ENCODE assay signal across 27 cellular contexts in the genomic region with DNA sequence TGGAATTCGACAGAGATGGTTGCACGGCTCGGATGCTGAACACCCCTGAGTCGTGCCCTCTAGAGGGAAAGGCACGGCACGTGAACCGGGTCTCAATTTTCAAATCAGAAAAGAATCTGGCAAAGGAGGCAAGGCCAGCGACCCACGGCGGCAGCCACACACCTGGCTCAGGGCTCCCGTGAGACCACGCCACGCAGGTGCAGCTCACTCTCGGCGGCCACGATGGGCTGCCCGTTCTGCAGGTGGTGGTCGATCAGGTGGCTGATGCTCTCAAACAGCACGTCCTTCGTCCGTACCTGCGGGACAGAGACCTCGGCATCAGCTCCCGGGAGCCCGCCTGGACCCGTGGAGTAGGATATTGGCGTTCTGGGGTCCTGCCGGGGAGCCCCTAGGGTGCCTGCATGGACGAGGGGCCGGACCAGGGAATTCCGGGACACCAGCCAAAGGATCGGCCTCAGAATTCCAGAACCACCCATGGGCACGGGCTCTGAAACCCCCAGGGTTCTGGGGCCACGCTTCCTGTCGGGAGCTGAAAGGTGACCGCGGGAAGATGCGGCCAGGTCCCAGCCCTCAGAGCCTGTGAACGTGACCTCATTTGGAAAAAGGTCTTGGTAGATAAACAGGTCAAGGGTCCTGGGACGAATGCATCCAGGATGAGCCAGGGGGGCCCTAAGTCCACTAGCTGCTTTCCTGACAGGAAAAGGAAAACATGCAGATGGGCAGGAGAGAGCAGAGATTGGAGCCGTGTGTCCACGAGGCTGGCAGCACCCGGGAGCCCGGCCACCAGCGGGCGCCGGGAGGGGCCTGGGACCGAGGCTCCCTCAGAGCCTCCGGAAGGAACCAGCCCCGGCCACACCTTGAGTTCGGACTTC. TPM values are rescaled to one million over a fixed set of nuclear protein-coding genes. Genes with fewer than 3 reads are reported as not detected.
A peak's percentile ranks its signal among the peaks of the same experiment; 100 is the strongest.
DNase-seq lines count a peak whose midpoint lies in the region; ATAC-seq and TF ChIP-seq lines count a peak whose summit lies in the region.
"Had no signal": no experiment of that assay in that cellular context is flagged by ENCODE, and none has a peak within 500 bp of the region (broad histone marks: within the 10 kb centered on the region; RNA-seq: fewer than 3 reads in every experiment).

No MANE protein-coding gene starts in this region.

- H3K4me1 Mint-ChIP-seq in chondrocyte (ENCODE audit: low read depth), result no peaks in the 10 kb centered on the region
- no peaks in the 10 kb centered on the region for H3K4me1 Mint-ChIP-seq in activated T-helper 17 cell treated with anti-CD3 and anti-CD28 coated beads, Interleukin-2, amount 50 U/mL, for 72 hours
- H3K4me1 Mint-ChIP-seq: IgD-negative memory B cell had no signal

- DNase-seq in chondrocyte (ENCODE audit: low spot score), result peak; percentile 88
- no peak for DNase-seq in left lobe of liver (ENCODE audit: low spot score)
- DNase-seq in retina, result peak; percentile 22
- DNase-seq in stimulated activated CD4-positive, alpha-beta T cell treated with anti-CD3 and anti-CD28 coated beads, Interleukin-4, amount 100 ng/mL, for 1 hour, result no peak
- DNase-seq in DMS53 treated with DMSO at 0.1 percent for 48 hours (lab: John Stamatoyannopoulos, UW; ENCODE audit: unreplicated experiment), result no peak
- DNase-seq: activated CD4-positive, alpha-beta T cell treated with anti-CD3 and anti-CD28 coated beads for 4 hours; C1 segment of cervical spinal cord; colonic mucosa; COR-L47; DMS79 treated with DMSO at 0.1 percent for 48 hours; effector memory CD8-positive, alpha-beta T cell; erythroblast; GDM1; GM23248; mesendoderm; NCI-H2107; NCI-H748 treated with DMSO at 0.1 percent for 48 hours; SIG-M5; stimulated activated naive CD4-positive, alpha-beta T cell; SW 1271; T-helper 9 cell had no signal

- no peak overlapping the region for H3K27ac Mint-ChIP-seq in chondrocyte (ENCODE audit: unreplicated experiment)
- H3K27ac Mint-ChIP-seq in activated T-helper 17 cell treated with anti-CD3 and anti-CD28 coated beads, Interleukin-2, amount 50 U/mL, for 72 hours, result no peak overlapping the region
- H3K27ac Mint-ChIP-seq: activated naive CD8-positive, alpha-beta T cell; effector memory CD8-positive, alpha-beta T cell; IgD-negative memory B cell had no signal

- H3K27me3 Mint-ChIP-seq in chondrocyte (ENCODE audit: low read depth), result no peaks in the 10 kb centered on the region
- H3K27me3 Mint-ChIP-seq in activated T-helper 17 cell treated with anti-CD3 and anti-CD28 coated beads, Interleukin-2, amount 50 U/mL, for 72 hours, result no peaks in the 10 kb centered on the region
- H3K27me3 Mint-ChIP-seq: activated naive CD8-positive, alpha-beta T cell; effector memory CD8-positive, alpha-beta T cell had no signal

- no peaks in the 10 kb centered on the region for H3K9me3 Mint-ChIP-seq in chondrocyte (ENCODE audit: low read depth)
- H3K9me3 Mint-ChIP-seq in activated T-helper 17 cell treated with anti-CD3 and anti-CD28 coated beads, Interleukin-2, amount 50 U/mL, for 72 hours, result no peaks in the 10 kb centered on the region
- H3K9me3 Mint-ChIP-seq: effector memory CD8-positive, alpha-beta T cell; IgD-negative memory B cell had no signal

- H3K4me3 Mint-ChIP-seq in chondrocyte (ENCODE audit: unreplicated experiment), result no peak overlapping the region
- no peak overlapping the region for H3K4me3 Mint-ChIP-seq in activated T-helper 17 cell treated with anti-CD3 and anti-CD28 coated beads, Interleukin-2, amount 50 U/mL, for 72 hours
- H3K4me3 Mint-ChIP-seq: activated naive CD8-positive, alpha-beta T cell; effector memory CD8-positive, alpha-beta T cell; IgD-negative memory B cell had no signal

- H3K36me3 Mint-ChIP-seq in chondrocyte (ENCODE audit: low read depth), result peaks cover 11% of the 10 kb centered on the region
- no peaks in the 10 kb centered on the region for H3K36me3 Mint-ChIP-seq in activated T-helper 17 cell treated with anti-CD3 and anti-CD28 coated beads, Interleukin-2, amount 50 U/mL, for 72 hours (ENCODE audit: low read depth)
- H3K36me3 Mint-ChIP-seq: activated naive CD8-positive, alpha-beta T cell; IgD-negative memory B cell had no signal

- TF ChIP-seq CTCF in chondrocyte (IDR thresholded peaks at IDR 0.05), result no peak

- ATAC-seq in esophagus mucosa (peak; percentile 24), left lobe of liver (peak; percentile 29), HG02884 (IDR thresholded peaks at IDR 0.05; ENCODE audit: unreplicated experiment) (no peak)
- no peak for ATAC-seq in activated T-helper 17 cell treated with anti-CD3 and anti-CD28 coated beads, Interleukin-2, amount 50 U/mL, for 72 hours (replicated peaks)
- ATAC-seq: effector memory CD8-positive, alpha-beta T cell had no signal

RNA-seq across cellular contexts. Expression of a gene that starts 10.1 kb away (rescaled TPM):
- total RNA-seq in chondrocyte (1.1 to 1.4 TPM (median 1.4 TPM) in 3 replicates), esophagus mucosa (0.16 TPM), left lobe of liver (0.33 TPM)
- under 1 TPM; 0.13 to 0.40 TPM for total RNA-seq in activated T-helper 17 cell treated with anti-CD3 and anti-CD28 coated beads, Interleukin-2, amount 50 U/mL, for 72 hours
- total RNA-seq: kidney epithelial cell had no signal

RNA-seq across cellular contexts. Expression of a gene that starts 41.8 kb away (rescaled TPM):
- 26.9 to 50.9 TPM (median 47.8 TPM) in 3 replicates for total RNA-seq in chondrocyte
- 1.7 TPM for total RNA-seq in esophagus mucosa
- total RNA-seq in left lobe of liver, result 57.8 TPM
- total RNA-seq in activated T-helper 17 cell treated with anti-CD3 and anti-CD28 coated beads, Interleukin-2, amount 50 U/mL, for 72 hours, result under 1 TPM in 1 of 2 donors, not detected in 1; 0.26 TPM
- total RNA-seq: GM23248 had no signal

Comparison
In these comparisons a context has a peak if more than half of its experiments do, and no peak if none do; other contexts are left out.
1. DNase-seq: peak in chondrocyte (single experiment) and retina (single experiment); none in left lobe of liver (single experiment), stimulated activated CD4-positive, alpha-beta T cell treated with anti-CD3 and anti-CD28 coated beads, Interleukin-4, amount 100 ng/mL, for 1 hour (single experiment) and DMS53 treated with DMSO at 0.1 percent for 48 hours (single experiment).
2. ATAC-seq: peak in esophagus mucosa (single experiment) and left lobe of liver (single experiment); none in activated T-helper 17 cell treated with anti-CD3 and anti-CD28 coated beads, Interleukin-2, amount 50 U/mL, for 72 hours (single experiment) and HG02884 (single experiment).
3. RNA of a gene that starts 41.8 kb away (total RNA-seq): 57.8 TPM in left lobe of liver (single experiment) and 26.9 to 50.9 TPM in chondrocyte; 1.7 TPM in esophagus mucosa (single experiment) and 0.26 TPM in activated T-helper 17 cell treated with anti-CD3 and anti-CD28 coated beads, Interleukin-2, amount 50 U/mL, for 72 hours; every median in the first group is over 10 times any median in the second.